ENCODE assay signal across 11 cellular contexts in genomic region chr19:2044709-2045500, GRCh38. TPM values are rescaled to one million over a fixed set of nuclear protein-coding genes. Genes with fewer than 3 reads are reported as not detected.
DNase-seq lines count a peak whose midpoint lies in the region; ATAC-seq and TF ChIP-seq lines count a peak whose summit lies in the region.
"Had no signal": no experiment of that assay in that cellular context is flagged by ENCODE, and none has a peak within 500 bp of the region (broad histone marks: within the 10 kb centered on the region; RNA-seq: fewer than 3 reads in every experiment).

No MANE protein-coding gene starts in this region.

- no peak overlapping the region for H3K9ac ChIP-seq in SU-DHL-6 (ENCODE audit: low read length)

- TF ChIP-seq POLR2A in esophagus squamous epithelium (IDR thresholded peaks at IDR 0.05) (no peak), stomach (IDR thresholded peaks at IDR 0.05) (no peak)

- no peaks in the 10 kb centered on the region for H3K36me3 ChIP-seq in SU-DHL-6 (ENCODE audit: low read length)
- peaks cover 37 to 92% (median 53%) of the 10 kb centered on the region in 3 donors for H3K36me3 ChIP-seq in esophagus squamous epithelium
- peaks cover 45 to 81% (median 77%) of the 10 kb centered on the region in 4 donors for H3K36me3 ChIP-seq in stomach

- no peaks in the 10 kb centered on the region for H4K20me1 ChIP-seq in SU-DHL-6 (ENCODE audit: low read depth, low read length)

- no peak for ATAC-seq in GM18870 (IDR thresholded peaks at IDR 0.05; ENCODE audit: unreplicated experiment)

- H3F3A ChIP-seq in SU-DHL-6 (ENCODE audit: insufficient read depth): peaks cover 8% of the 10 kb centered on the region; the same call in 1 of the 2 replicates

- no peak overlapping the region for H2AFZ ChIP-seq in SU-DHL-6 (ENCODE audit: low read depth, low read length, severe bottlenecking)

- H3K4me1 ChIP-seq in esophagus squamous epithelium: peaks cover 90 to 100% (median 90%) of the 10 kb centered on the region in 3 donors
- peaks cover 87 to 98% (median 96%) of the 10 kb centered on the region in 4 donors for H3K4me1 ChIP-seq in stomach

- 64 to 78% methylated on average over 3 of the region's 18 CpGs for WGBS in esophagus squamous epithelium, 2 donors
- 56 to 80% (median 63%) methylated on average over 12 to 18 of the region's 18 CpGs for WGBS in stomach, 5 donors

- H3K4me3 Mint-ChIP-seq in T-helper 1 cell treated with Interleukin-12 subunit alpha and Interleukin-12 subunit beta and Interleukin-4 antibody, amounts not matched to agents 30 μg/mL and 1 μg/mL, for 36 hours: no peak overlapping the region

- no peaks in the 10 kb centered on the region for H3K9me3 Mint-ChIP-seq in T-helper 1 cell treated with Interleukin-12 subunit alpha and Interleukin-12 subunit beta and Interleukin-4 antibody, amounts not matched to agents 30 μg/mL and 1 μg/mL, for 36 hours

- H3K4me1 Mint-ChIP-seq in T-helper 1 cell treated with Interleukin-12 subunit alpha and Interleukin-12 subunit beta and Interleukin-4 antibody, amounts not matched to agents 30 μg/mL and 1 μg/mL, for 36 hours (ENCODE audit: low read depth): peaks cover 13% of the 10 kb centered on the region

- no peaks in the 10 kb centered on the region for H3K27me3 Mint-ChIP-seq in T-helper 1 cell treated with Interleukin-12 subunit alpha and Interleukin-12 subunit beta and Interleukin-4 antibody, amounts not matched to agents 30 μg/mL and 1 μg/mL, for 36 hours (ENCODE audit: low read depth)

- H3K79me2 ChIP-seq in SU-DHL-6 (ENCODE audit: insufficient read depth, low read length): peaks cover 34% of the 10 kb centered on the region

- peak overlapping the region; percentile 45; the same call in 1 of the 2 replicates for H3K27ac ChIP-seq in SU-DHL-6 (ENCODE audit: low read depth, low read length)
- peak overlapping the region; percentile 81 to 99 (median 98) for H3K27ac ChIP-seq in esophagus squamous epithelium
- H3K27ac ChIP-seq in stomach: peak overlapping the region; percentile 71 to 100 (median 100)

- no peak for TF ChIP-seq CTCF in SU-DHL-6 (IDR thresholded peaks at IDR 0.05; ENCODE audit: insufficient read depth, low read length, poor library complexity, severe bottlenecking)
- no peak for TF ChIP-seq CTCF in esophagus squamous epithelium (IDR thresholded peaks at IDR 0.05)
- no peak for TF ChIP-seq CTCF in stomach (IDR thresholded peaks at IDR 0.05)

- H3K27me3 ChIP-seq in SU-DHL-6 (ENCODE audit: low read length) (no peaks in the 10 kb centered on the region), esophagus squamous epithelium (no peaks in the 10 kb centered on the region), stomach (no peaks in the 10 kb centered on the region)

- no peak overlapping the region for H3K4me2 ChIP-seq in SU-DHL-6 (ENCODE audit: low read depth, low read length, poor library complexity, severe bottlenecking)

- intact Hi-C loops in esophagus squamous epithelium (cut with DNase I): no loop called here
- intact Hi-C loops in stomach (cut with DNase I; ENCODE audit: low total_unique reads): no loop called here

- peaks cover 8% of the 10 kb centered on the region for H3K36me3 Mint-ChIP-seq in T-helper 1 cell treated with Interleukin-12 subunit alpha and Interleukin-12 subunit beta and Interleukin-4 antibody, amounts not matched to agents 30 μg/mL and 1 μg/mL, for 36 hours (ENCODE audit: low read depth)

- no peaks in the 10 kb centered on the region for H3K9me3 ChIP-seq in SU-DHL-6 (ENCODE audit: insufficient read depth, low read length)
- no peaks in the 10 kb centered on the region for H3K9me3 ChIP-seq in esophagus squamous epithelium
- H3K9me3 ChIP-seq in stomach: no peaks in the 10 kb centered on the region

- no peak for TF ChIP-seq EP300 in stomach (IDR thresholded peaks at IDR 0.05)

- DNase-seq in T-helper 1 cell (no peak), esophagus squamous epithelium (lab: John Stamatoyannopoulos, UW) (no peak), stomach (no peak), NCI-H2196 treated with DMSO at 0.1 percent for 48 hours (lab: John Stamatoyannopoulos, UW; ENCODE audit: unreplicated experiment) (no peak), NCI-H146 treated with DMSO at 0.1 percent for 48 hours (lab: John Stamatoyannopoulos, UW; ENCODE audit: unreplicated experiment) (no peak)
- DNase-seq: activated effector memory CD4-positive, alpha-beta T cell treated with Interleukin-2 at 50 U/mL for 16 hours; NCI-H2029; stimulated activated CD4-positive, alpha-beta T cell treated with anti-CD3 and anti-CD28 coated beads, Interleukin-4, amount 100 ng/mL, for 1 hour had no signal

- peak overlapping the region; percentile 52 for H3K27ac Mint-ChIP-seq in T-helper 1 cell treated with Interleukin-12 subunit alpha and Interleukin-12 subunit beta and Interleukin-4 antibody, amounts not matched to agents 30 μg/mL and 1 μg/mL, for 36 hours

- H3K4me3 ChIP-seq in SU-DHL-6 (ENCODE audit: insufficient read depth, low read length, poor library complexity, severe bottlenecking): no peak overlapping the region
- peak overlapping the region in 1 of 4 donors; percentile 27 for H3K4me3 ChIP-seq in esophagus squamous epithelium
- H3K4me3 ChIP-seq in stomach: peak overlapping the region in 2 of 4 donors; percentile 0 to 27

- no peaks in the 10 kb centered on the region for H3K9me2 ChIP-seq in SU-DHL-6 (replicated peaks; ENCODE audit: insufficient read depth, low read length)

RNA-seq across cellular contexts. Expression of gene MKNK2, which starts 6.1 kb away (rescaled TPM):
- 100 to 1,000 TPM; 147 to 300 (median 189) TPM for total RNA-seq in esophagus squamous epithelium
- total RNA-seq in stomach: 100 to 1,000 TPM in 2 of 5 donors, 10 to 100 TPM in 3; 38.7 to 192 (median 83.9) TPM
- polyA plus RNA-seq in stomach: 100 to 1,000 TPM; 102 to 164 (median 130) TPM

RNA-seq across cellular contexts. Expression of gene BTBD2, which starts 29.4 kb away (rescaled TPM):
- total RNA-seq in esophagus squamous epithelium (10 to 100 TPM; 42.3 to 79.0 (median 63.8) TPM), stomach (10 to 100 TPM; 17.9 to 39.6 (median 33.3) TPM)
- 10 to 100 TPM; 39.9 to 50.2 (median 40.9) TPM for polyA plus RNA-seq in stomach

RNA-seq across cellular contexts. Expression of gene MOB3A, which starts 51.2 kb away (rescaled TPM):
- total RNA-seq in esophagus squamous epithelium (10 to 100 TPM; 22.9 to 26.9 (median 23.6) TPM), stomach (100 to 1,000 TPM in 2 of 5 donors, 10 to 100 TPM in 2, 1 to 10 TPM in 1; 9.9 to 181 (median 41.4) TPM)
- 10 to 100 TPM; 12.6 to 17.4 (median 14.1) TPM for polyA plus RNA-seq in stomach

RNA-seq across cellular contexts. Expression of gene IZUMO4, which starts 51.8 kb away (rescaled TPM):
- total RNA-seq in esophagus squamous epithelium (10 to 100 TPM in 1 of 4 donors, 1 to 10 TPM in 2, not detected in 1; 3.0 to 11.4 (median 3.2) TPM), stomach (1 to 10 TPM in 2 of 5 donors, not detected in 3; 3.5 to 7.5 TPM)
- 10 to 100 TPM in 1 of 3 donors, 1 to 10 TPM in 2; 8.1 to 22.3 (median 9.6) TPM for polyA plus RNA-seq in stomach

Comparison
In these comparisons a context has a peak if more than half of its experiments do, and no peak if none do; other contexts are left out.
1. H3K27ac ChIP-seq: peak in every context shown above with its lines; median percentile 100 in stomach; 98 in esophagus squamous epithelium; 45 in SU-DHL-6.